In genomic region chr7:78578701-78579100, GRCh38 we compare ENCODE assay signal across 23 cellular contexts.
"Had no signal": no experiment of that assay in that cellular context is flagged by ENCODE, and none has a peak within 500 bp of the region (broad histone marks: within the 10 kb centered on the region; RNA-seq: fewer than 3 reads in every experiment).

No MANE protein-coding gene starts in this region.

- H3K27me3 Mint-ChIP-seq: activated CD4-positive, alpha-beta T cell treated with anti-CD3 and anti-CD28 coated beads, Interleukin-2, amount 10 ng/mL, durations not matched to agents 7 days and 5 days; activated naive CD4-positive, alpha-beta T cell treated with anti-CD3 and anti-CD28 coated beads, Interleukin-2, amount 50 U/mL, for 24 hours had no signal

- H3K27me3 ChIP-seq: adrenal gland, cardiac muscle cell, dorsolateral prefrontal cortex, foreskin keratinocyte, right atrium auricular region, thyroid gland had no signal

- H3K4me1 Mint-ChIP-seq: activated CD4-positive, alpha-beta T cell treated with anti-CD3 and anti-CD28 coated beads, Interleukin-2, amount 10 ng/mL, durations not matched to agents 7 days and 5 days; activated naive CD4-positive, alpha-beta T cell treated with anti-CD3 and anti-CD28 coated beads, Interleukin-2, amount 50 U/mL, for 24 hours; natural killer cell had no signal

- DNase-seq: activated CD4-positive, alpha-beta T cell treated with anti-CD3 and anti-CD28 coated beads, Interleukin-2, amount 10 ng/mL, durations not matched to agents 7 days and 5 days; activated CD4-positive, CD25-positive, alpha-beta regulatory T cell; activated CD8-positive, alpha-beta memory T cell treated with anti-CD3 and anti-CD28 coated beads, Interleukin-2, amount 50 U/mL, for 4 hours; activated effector memory CD4-positive, alpha-beta T cell treated with Interleukin-2 at 50 U/mL for 16 hours; activated T-cell treated with anti-CD3 and anti-CD28 coated beads, Interleukin-2, amount 50 U/mL, for 4 hours; adrenal gland; dorsolateral prefrontal cortex; foreskin keratinocyte; hypothalamus; islet precursor cell; lower lobe of right lung; natural killer cell; nucleus accumbens; posterior cingulate gyrus; stimulated activated CD4-positive, alpha-beta T cell treated with anti-CD3 and anti-CD28 coated beads, Interleukin-2, amount 100 ng/mL, for 24 hours; stimulated activated naive CD4-positive, alpha-beta T cell treated with Interleukin-2 at 50 U/mL for 16 hours; T-helper 1 cell; T-helper 9 cell; thyroid gland had no signal

- H3K4me1 ChIP-seq: adrenal gland, foreskin keratinocyte, lower lobe of right lung, right atrium auricular region, thyroid gland had no signal

- H3K9me3 Mint-ChIP-seq: activated CD4-positive, alpha-beta T cell treated with anti-CD3 and anti-CD28 coated beads, Interleukin-2, amount 10 ng/mL, durations not matched to agents 7 days and 5 days; activated naive CD4-positive, alpha-beta T cell treated with anti-CD3 and anti-CD28 coated beads, Interleukin-2, amount 50 U/mL, for 24 hours; activated T-cell treated with anti-CD3 and anti-CD28 coated beads, Interleukin-2, amount 50 U/mL, for 4 hours had no signal

- H3K4me3 Mint-ChIP-seq: activated CD4-positive, alpha-beta T cell treated with anti-CD3 and anti-CD28 coated beads, Interleukin-2, amount 10 ng/mL, durations not matched to agents 7 days and 5 days; activated naive CD4-positive, alpha-beta T cell treated with anti-CD3 and anti-CD28 coated beads, Interleukin-2, amount 50 U/mL, for 24 hours; activated T-cell treated with anti-CD3 and anti-CD28 coated beads, Interleukin-2, amount 50 U/mL, for 4 hours; natural killer cell had no signal

- H3K36me3 ChIP-seq: adrenal gland, cardiac muscle cell, lower lobe of right lung, right atrium auricular region, thyroid gland had no signal

- H3K27ac Mint-ChIP-seq: activated CD4-positive, alpha-beta T cell treated with anti-CD3 and anti-CD28 coated beads, Interleukin-2, amount 10 ng/mL, durations not matched to agents 7 days and 5 days; activated naive CD4-positive, alpha-beta T cell treated with anti-CD3 and anti-CD28 coated beads, Interleukin-2, amount 50 U/mL, for 24 hours; natural killer cell had no signal

- H3K36me3 Mint-ChIP-seq: activated naive CD4-positive, alpha-beta T cell treated with anti-CD3 and anti-CD28 coated beads, Interleukin-2, amount 50 U/mL, for 24 hours; natural killer cell had no signal

- H3K9me3 ChIP-seq: adrenal gland, lower lobe of right lung, right atrium auricular region, thyroid gland had no signal

- H3K4me3 ChIP-seq: adrenal gland, cardiac muscle cell, dorsolateral prefrontal cortex, lower lobe of right lung, right atrium auricular region, thyroid gland had no signal

- H3K27ac ChIP-seq: adrenal gland, cardiac muscle cell, dorsolateral prefrontal cortex, foreskin keratinocyte, lower lobe of right lung, right atrium auricular region, thyroid gland had no signal

- ATAC-seq: activated T-cell treated with anti-CD3 and anti-CD28 coated beads, Interleukin-2, amount 50 U/mL, for 4 hours; foreskin keratinocyte; lower lobe of right lung; natural killer cell; SK-N-SH treated with all-trans-retinoic acid at 6 μM for 48 hours had no signal
